In genomic region chr1:201955009-201955749, GRCh38 we compare ENCODE assay signal across 8 cellular contexts. TPM values are rescaled to one million over a fixed set of nuclear protein-coding genes. Genes with fewer than 3 reads are reported as not detected.
DNase-seq lines count a peak whose midpoint lies in the region; ATAC-seq, FAIRE-seq and TF ChIP-seq lines count a peak whose summit lies in the region.

TSS of gene TIMM17A (plus strand) at chr1:201955503. CDS start at chr1:201955527, 24 bp downstream.

- peaks cover 41% of the 10 kb centered on the region for H3K79me2 ChIP-seq in astrocyte (ENCODE audit: insufficient read depth, low read length)

- peaks cover 4% of the 10 kb centered on the region for H3K27me3 Mint-ChIP-seq in astrocyte (ENCODE audit: low read depth, unreplicated experiment)

- peaks cover 9% of the 10 kb centered on the region for H3K4me1 Mint-ChIP-seq in astrocyte (ENCODE audit: low read depth, unreplicated experiment)

- H3K4me2 ChIP-seq in astrocyte (ENCODE audit: low read length): peak within 1 kb of the TSS; percentile 89

- H3K36me3 ChIP-seq in astrocyte (ENCODE audit: insufficient read depth, low read length) (peaks cover 18% of the 10 kb centered on the region), rectal smooth muscle tissue (ENCODE audit: control insufficient read depth, insufficient read depth, low read length) (peaks cover 6% of the 10 kb centered on the region), aorta (ENCODE audit: control insufficient read depth in 1 of 2, insufficient read depth in 2 of 2, low read length in 1 of 2) (no peaks in the 10 kb centered on the region)

- peak within 1 kb of the TSS; percentile 89 for H3K27ac ChIP-seq in astrocyte (ENCODE audit: low read depth, low read length)
- peak within 1 kb of the TSS; percentile 91 for H3K27ac ChIP-seq in rectal smooth muscle tissue (ENCODE audit: low read depth, low read length)
- H3K27ac ChIP-seq in aorta (ENCODE audit: low read depth in 1 of 2, low read length in 2 of 2): peak within 1 kb of the TSS; percentile 26 to 32

- H3K4me3 Mint-ChIP-seq in astrocyte (ENCODE audit: unreplicated experiment): peak within 1 kb of the TSS; percentile 92

- H3K4me1 ChIP-seq in astrocyte (ENCODE audit: insufficient read depth, low read length) (peaks cover 9% of the 10 kb centered on the region), rectal smooth muscle tissue (ENCODE audit: control insufficient read depth, insufficient read depth, low read length) (peaks cover 7% of the 10 kb centered on the region), aorta (ENCODE audit: control insufficient read depth in 1 of 2, insufficient read depth in 2 of 2, low read length in 2 of 2) (no peaks in the 10 kb centered on the region)

- H3K4me3 ChIP-seq in astrocyte (ENCODE audit: insufficient read depth, low read depth, low read length) (peak within 1 kb of the TSS; percentile 98), rectal smooth muscle tissue (ENCODE audit: low read length) (peak within 1 kb of the TSS; percentile 87), aorta (ENCODE audit: low read length in 2 of 2) (peak within 1 kb of the TSS; percentile 7 to 92)

- WGBS in aorta, 2 donors: 0% methylated on average over 46 of the region's 46 CpGs

- peaks cover 17% of the 10 kb centered on the region for H4K20me1 ChIP-seq in astrocyte (ENCODE audit: insufficient read depth, low read length)

- H3K9me3 Mint-ChIP-seq in astrocyte (ENCODE audit: unreplicated experiment): peaks cover 2% of the 10 kb centered on the region

- ATAC-seq in GM18505 (IDR thresholded peaks at IDR 0.05; ENCODE audit: unreplicated experiment) (peak; percentile 99), HG02973 (IDR thresholded peaks at IDR 0.05; ENCODE audit: unreplicated experiment) (peak; percentile 99), aorta (ENCODE audit: low FRiP score) (peak; percentile 99)

- FAIRE-seq in astrocyte (lab: Jason Lieb, UNC): peak; percentile 69

- peak; percentile 98 for TF ChIP-seq POLR2A in GM18505 (IDR thresholded peaks at IDR 0.05; ENCODE audit: borderline replicate concordance, extremely low read depth, insufficient read depth, insufficient read length)

- H3K9me3 ChIP-seq in astrocyte (ENCODE audit: insufficient read depth, low read depth, low read length) (no peaks in the 10 kb centered on the region), aorta (ENCODE audit: control insufficient read depth, low read length) (no peaks in the 10 kb centered on the region)

- peaks cover 3% of the 10 kb centered on the region for H3K36me3 Mint-ChIP-seq in astrocyte (ENCODE audit: low read depth, unreplicated experiment)

- DNase-seq in NCI-H2029 (lab: John Stamatoyannopoulos, UW) (peak; percentile 91), T-helper 22 cell (ENCODE audit: low read depth) (peak; percentile 86), astrocyte (ENCODE audit: low read depth) (peak; percentile 97), hepatic stellate cell (ENCODE audit: low spot score) (peak; percentile 94), aorta (peak; percentile 98 to 99)

- H2AFZ ChIP-seq in astrocyte (ENCODE audit: low read depth, low read length): peak within 1 kb of the TSS; percentile 92

- no peaks in the 10 kb centered on the region for H3K27me3 ChIP-seq in astrocyte (ENCODE audit: insufficient read depth, low read length)
- no peaks in the 10 kb centered on the region for H3K27me3 ChIP-seq in rectal smooth muscle tissue (ENCODE audit: control insufficient read depth, insufficient read depth, low read length)
- no peaks in the 10 kb centered on the region for H3K27me3 ChIP-seq in aorta (ENCODE audit: control insufficient read depth in 1 of 2, insufficient read depth in 2 of 2, low read length in 1 of 2)

- no peak for TF ChIP-seq CTCF in astrocyte (IDR thresholded peaks at IDR 0.05; ENCODE audit: insufficient read depth, low read depth, low read length)

- H3K27ac Mint-ChIP-seq in astrocyte (ENCODE audit: unreplicated experiment): peak within 1 kb of the TSS; percentile 78

- peak within 1 kb of the TSS; percentile 93 for H3K9ac ChIP-seq in astrocyte (ENCODE audit: low read length)
- H3K9ac ChIP-seq in rectal smooth muscle tissue (ENCODE audit: low read length): peak within 1 kb of the TSS; percentile 93

- intact Hi-C loops in aorta (cut with DNase I): loop anchor here in 1 of 2 donors (10.0 kb wide), 1 partner anchor 420 kb away; the partner anchor contains the start of gene NAV1

RNA-seq across cellular contexts. Expression of gene TIMM17A, which starts in this region (rescaled TPM):
- total RNA-seq in astrocyte: 130 and 139 TPM in 2 replicates
- total RNA-seq in aorta: 10 to 100 TPM; 29.2 to 48.8 TPM
- polyA plus RNA-seq in aorta: 10 to 100 TPM; 34.4 to 77.4 TPM

Comparison
In these comparisons a context has a peak if more than half of its experiments do, and no peak if none do; other contexts are left out.
1. Peak in every context shown above with its lines: DNase-seq, ATAC-seq, H3K4me3 ChIP-seq and H3K27ac ChIP-seq.
2. H3K27ac ChIP-seq: peak in every context shown above with its lines; median percentile 91 in rectal smooth muscle tissue; 89 in astrocyte; 29 in aorta.